ENCODE assay signal across 28 cellular contexts in the genomic region with DNA sequence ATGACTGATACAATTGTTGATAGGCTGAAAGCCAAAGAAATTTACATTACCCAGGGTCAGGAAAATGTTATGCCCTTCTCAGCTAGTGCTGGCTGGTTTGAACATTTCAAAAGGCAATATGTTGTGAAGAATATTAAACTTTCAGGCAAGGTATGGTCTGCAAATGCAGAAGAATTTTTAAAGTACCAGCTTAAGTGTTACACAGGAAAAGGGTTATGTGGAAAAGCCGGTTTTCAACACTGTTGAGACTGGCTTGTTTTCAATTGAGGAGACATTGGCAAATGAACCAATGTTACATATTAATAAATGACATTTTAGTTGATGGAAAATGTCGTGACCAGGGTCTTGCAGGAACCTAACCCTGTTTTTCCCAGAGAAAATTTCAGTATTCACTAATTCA.
"Had no signal": no experiment of that assay in that cellular context is flagged by ENCODE, and none has a peak within 500 bp of the region (broad histone marks: within the 10 kb centered on the region; RNA-seq: fewer than 3 reads in every experiment).

No MANE protein-coding gene starts in this region.

- H3K4me3 ChIP-seq: ascending aorta, breast epithelium, cardiac muscle cell, colonic mucosa had no signal

- FAIRE-seq: endometrium, endothelial cell of umbilical vein, frontal cortex had no signal

- H3K27ac ChIP-seq: ascending aorta, breast epithelium, cardiac muscle cell, colonic mucosa had no signal

- H3K9me3 ChIP-seq: ascending aorta, breast epithelium, colonic mucosa had no signal

- H3K27me3 ChIP-seq: ascending aorta, breast epithelium, cardiac muscle cell, colonic mucosa had no signal

- ATAC-seq: activated CD4-positive, alpha-beta T cell treated with anti-CD3 and anti-CD28 coated beads for 36 hours; activated CD8-positive, alpha-beta memory T cell treated with anti-CD3 and anti-CD28 coated beads, Interleukin-2, amount 10 ng/mL, durations not matched to agents 7 days and 5 days; activated CD8-positive, alpha-beta T cell treated with anti-CD3 and anti-CD28 coated beads, Interleukin-2, amount 10 ng/mL, durations not matched to agents 7 days and 5 days; activated naive CD4-positive, alpha-beta T cell treated with anti-CD3 and anti-CD28 coated beads, Interleukin-2, amount 50 U/mL, for 72 hours; activated T-cell treated with anti-CD3 and anti-CD28 coated beads, Interleukin-2, amount 50 U/mL, for 72 hours; esophagus mucosa had no signal

- H3K36me3 ChIP-seq: ascending aorta, breast epithelium, cardiac muscle cell, colonic mucosa had no signal

- DNase-seq: activated CD4-positive, alpha-beta memory T cell treated with anti-CD3 and anti-CD28 coated beads for 36 hours; activated CD4-positive, alpha-beta T cell treated with anti-CD3 and anti-CD28 coated beads for 36 hours; activated CD4-positive, alpha-beta T cell treated with anti-CD3 and anti-CD28 coated beads, Interleukin-2, amount 10 ng/mL, durations not matched to agents 24 days and 14 days; activated CD4-positive, CD25-positive, alpha-beta regulatory T cell; activated CD4-positive, CD25-positive, alpha-beta regulatory T cell treated with anti-CD3 and anti-CD28 coated beads, Interleukin-2, amount 50 U/mL, for 72 hours; activated CD8-positive, alpha-beta memory T cell treated with anti-CD3 and anti-CD28 coated beads, Interleukin-2, amount 10 ng/mL, durations not matched to agents 7 days and 5 days; activated CD8-positive, alpha-beta memory T cell treated with anti-CD3 and anti-CD28 coated beads, Interleukin-2, amount 50 U/mL, for 4 hours; activated CD8-positive, alpha-beta T cell treated with anti-CD3 and anti-CD28 coated beads, Interleukin-2, amount 10 ng/mL, durations not matched to agents 7 days and 5 days; activated gamma-delta T cell; activated naive CD4-positive, alpha-beta T cell; activated naive CD4-positive, alpha-beta T cell treated with anti-CD3 and anti-CD28 coated beads, Interleukin-2, amount 10 ng/mL, durations not matched to agents 7 days and 5 days; activated naive CD8-positive, alpha-beta T cell treated with anti-CD3 and anti-CD28 coated beads, Interleukin-2, amount 10 ng/mL, durations not matched to agents 7 days and 5 days; activated T-cell treated with anti-CD3 and anti-CD28 coated beads, Interleukin-2, amount 50 U/mL, for 24 hours; activated T-cell treated with anti-CD3 and anti-CD28 coated beads, Interleukin-2, amount 50 U/mL, for 72 hours; central memory CD4-positive, alpha-beta T cell; cerebellar nuclear complex; colonic mucosa; effector CD8-positive, alpha-beta T cell; foreskin fibroblast; T-helper 2 cell had no signal

- H3K4me1 ChIP-seq: ascending aorta, colonic mucosa had no signal
